In the genomic region with DNA sequence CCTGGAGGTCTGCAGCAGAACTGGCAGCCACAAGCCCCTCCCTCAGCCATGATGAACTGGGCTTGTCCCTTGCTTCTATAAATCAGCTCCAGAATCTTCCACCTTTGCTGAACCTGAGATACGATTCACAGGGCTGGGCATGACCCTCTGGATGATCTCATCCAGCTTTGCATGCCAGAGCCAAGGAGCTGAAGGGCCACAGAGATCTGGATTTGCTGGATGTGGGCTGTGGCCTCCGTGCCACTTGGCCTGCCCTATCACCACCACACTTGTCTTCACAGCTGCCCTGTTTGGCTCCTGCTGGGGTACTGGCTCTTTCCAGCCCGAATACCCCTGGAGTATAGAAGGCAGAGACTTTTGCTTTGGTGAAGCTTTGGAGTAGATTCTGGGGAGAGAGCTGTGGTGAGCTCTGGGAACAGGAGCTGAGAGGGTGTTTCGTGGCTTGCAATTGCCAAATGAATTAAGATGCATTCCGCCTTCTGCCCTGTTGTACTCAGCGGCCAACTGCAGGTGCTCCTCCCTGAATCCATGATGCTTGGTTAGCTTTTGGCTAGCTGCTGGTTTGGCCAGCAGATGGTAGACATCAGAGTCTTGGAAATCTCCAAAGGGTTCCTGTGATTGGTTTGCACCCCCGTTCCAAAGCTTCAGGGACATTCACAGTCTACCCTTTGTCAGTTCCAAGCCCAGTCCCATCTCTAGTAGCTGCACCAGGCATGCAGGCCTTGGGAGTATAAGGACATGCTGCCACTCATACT, we compare ENCODE assay signal across 19 cellular contexts. TPM values are rescaled to one million over a fixed set of nuclear protein-coding genes. Genes with fewer than 3 reads are reported as not detected.
"Had no signal": no experiment of that assay in that cellular context is flagged by ENCODE, and none has a peak within 500 bp of the region (broad histone marks: within the 10 kb centered on the region; RNA-seq: fewer than 3 reads in every experiment).

No MANE protein-coding gene starts in this region.

- DNase-seq: activated CD4-positive, alpha-beta memory T cell treated with anti-CD3 and anti-CD28 coated beads, Interleukin-2, amount 10 ng/mL, durations not matched to agents 7 days and 5 days; activated CD4-positive, alpha-beta T cell treated with anti-CD3 and anti-CD28 coated beads for 36 hours; activated naive CD4-positive, alpha-beta T cell treated with anti-CD3 and anti-CD28 coated beads, Interleukin-2, amount 10 ng/mL, durations not matched to agents 7 days and 5 days; activated T-cell treated with anti-CD3 and anti-CD28 coated beads, Interleukin-2, amount 50 U/mL, for 24 hours; cortex of kidney; effector CD8-positive, alpha-beta T cell; foreskin melanocyte; kidney glomerular epithelial cell; mammary epithelial cell; occipital lobe; right cardiac atrium; small intestine; stimulated activated CD4-positive, alpha-beta T cell treated with anti-CD3 and anti-CD28 coated beads, Interleukin-4, amount 100 ng/mL, for 24 hours; stimulated activated naive CD4-positive, alpha-beta T cell; T-helper 17 cell; upper lobe of left lung had no signal

- ATAC-seq: activated CD4-positive, alpha-beta T cell treated with anti-CD3 and anti-CD28 coated beads for 36 hours; right cardiac atrium; T-helper 17 cell had no signal

- H3K36me3 ChIP-seq: cardiac muscle cell, upper lobe of left lung had no signal

- H3K9me3 ChIP-seq: upper lobe of left lung had no signal

- H3K27ac ChIP-seq: cardiac muscle cell, upper lobe of left lung had no signal

- H3K27me3 ChIP-seq: cardiac muscle cell, upper lobe of left lung had no signal

- H3K4me3 ChIP-seq: cardiac muscle cell, upper lobe of left lung had no signal

RNA-seq across cellular contexts. Expression of gene EFHD1, which starts 32.8 kb away (rescaled TPM):
- total RNA-seq: endothelial cell of umbilical vein, fibroblast of lung had no signal
